ENCODE assay signal across 38 cellular contexts in genomic region chr2:102412199-102412598, GRCh38. TPM values are rescaled to one million over a fixed set of nuclear protein-coding genes. Genes with fewer than 3 reads are reported as not detected.
DNase-seq lines count a peak whose midpoint lies in the region; ATAC-seq and TF ChIP-seq lines count a peak whose summit lies in the region.
"Had no signal": no experiment of that assay in that cellular context is flagged by ENCODE, and none has a peak within 500 bp of the region (broad histone marks: within the 10 kb centered on the region; RNA-seq: fewer than 3 reads in every experiment).

No MANE protein-coding gene starts in this region.

- no peaks in the 10 kb centered on the region for H3K9me3 ChIP-seq in HEK293 (ENCODE audit: control insufficient read depth, insufficient read depth, low read depth, low read length)
- H3K9me3 ChIP-seq: A549, BE2C, Caco-2 had no signal

- intact Hi-C loops in activated CD4-positive, alpha-beta T cell treated with anti-CD3 and anti-CD28 coated beads for 36 hours (cut with DNase I, micrococcal nuclease) = loop anchor here in 1 of 2 experiments (2.0 kb wide), 1 partner anchor 43 kb away; no protein-coding TSS in a partner anchor

- H3K9me3 Mint-ChIP-seq in activated naive CD4-positive, alpha-beta T cell treated with anti-CD3 and anti-CD28 coated beads, Interleukin-2, amount 50 U/mL, for 24 hours = peaks cover 4% of the 10 kb centered on the region
- H3K9me3 Mint-ChIP-seq in activated CD4-positive, alpha-beta T cell treated with anti-CD3 and anti-CD28 coated beads for 36 hours (ENCODE audit: low read depth) = peaks cover 8% of the 10 kb centered on the region

- no peak overlapping the region for H3K4me3 ChIP-seq in HEK293 (ENCODE audit: low read depth, low read length)
- H3K4me3 ChIP-seq: A549; BLaER1; BLaER1 treated with 17β-estradiol and CSF1 and Interleukin-3, amounts not matched to agents 10 nM and 100 nM had no signal

- no peaks in the 10 kb centered on the region for H3K4me1 ChIP-seq in HEK293 (ENCODE audit: control insufficient read depth, insufficient read depth, low read length)
- H3K4me1 ChIP-seq: A549, BE2C, BLaER1, Caco-2 had no signal

- ATAC-seq in activated CD4-positive, alpha-beta T cell treated with anti-CD3 and anti-CD28 coated beads for 36 hours = no peak
- ATAC-seq: A549; CD8-positive, alpha-beta T cell had no signal

- peaks cover 17% of the 10 kb centered on the region for H3K4me1 Mint-ChIP-seq in activated naive CD4-positive, alpha-beta T cell treated with anti-CD3 and anti-CD28 coated beads, Interleukin-2, amount 50 U/mL, for 24 hours
- peaks cover 15% of the 10 kb centered on the region for H3K4me1 Mint-ChIP-seq in activated CD4-positive, alpha-beta T cell treated with anti-CD3 and anti-CD28 coated beads for 36 hours
- H3K4me1 Mint-ChIP-seq: B cell had no signal

- TF ChIP-seq CTCF in HEK293 (tag by site-specific recombination; IDR thresholded peaks at IDR 0.05) = no peak

- H3K27ac ChIP-seq in HEK293 (ENCODE audit: extremely low read depth, low read depth, low read length) = no peak overlapping the region
- H3K27ac ChIP-seq: 22Rv1; A549; BLaER1; BLaER1 treated with 17β-estradiol and CSF1 and Interleukin-3, amounts not matched to agents 10 nM and 100 nM; C4-2B had no signal

- H3K36me3 ChIP-seq in HEK293 (ENCODE audit: control insufficient read depth in 2 of 2, insufficient read depth in 1 of 2, low read length in 2 of 2) = no peaks in the 10 kb centered on the region
- H3K36me3 ChIP-seq: BE2C, BLaER1 had no signal

- H3K27ac Mint-ChIP-seq in activated naive CD4-positive, alpha-beta T cell treated with anti-CD3 and anti-CD28 coated beads, Interleukin-2, amount 50 U/mL, for 24 hours = peak overlapping the region; percentile 13
- H3K27ac Mint-ChIP-seq in activated CD4-positive, alpha-beta T cell treated with anti-CD3 and anti-CD28 coated beads for 36 hours = no peak overlapping the region
- H3K27ac Mint-ChIP-seq: B cell; CD14-positive monocyte; CD4-positive, alpha-beta T cell; CD4-positive, CD25-positive, alpha-beta regulatory T cell; CD8-positive, alpha-beta T cell had no signal

- no peak for DNase-seq in activated naive CD4-positive, alpha-beta T cell treated with Interleukin-2 at 50 U/mL for 16 hours
- DNase-seq in DMS114 treated with DMSO at 0.1 percent for 48 hours (lab: John Stamatoyannopoulos, UW; ENCODE audit: unreplicated experiment) (peak; percentile 6), OCI-M1 (lab: John Stamatoyannopoulos, UW) (peak; percentile 39), occipital lobe (lab: John Stamatoyannopoulos, UW) (no peak)
- DNase-seq in activated CD4-positive, alpha-beta T cell treated with anti-CD3 and anti-CD28 coated beads for 36 hours = no peak
- no peak for DNase-seq in activated effector memory CD4-positive, alpha-beta T cell treated with Interleukin-2 at 50 U/mL for 16 hours
- DNase-seq: 8988T; ACHN; AML-193; BE2C; C1 segment of cervical spinal cord; Caco-2; Calu3; CD4-positive, alpha-beta memory T cell; CD4-positive, alpha-beta T cell; CD4-positive, CD25-positive, alpha-beta regulatory T cell; CD8-positive, alpha-beta memory T cell; CD8-positive, alpha-beta T cell; COR-L47; DMS 273 treated with DMSO at 0.1 percent for 48 hours; DMS153; DMS53; DMS79; DMS79 treated with DMSO at 0.1 percent for 48 hours; DND-41; EL had no signal

- POLR2A ChIA-PET in HEK293 (lab: Yijun Ruan, JAX) = no interaction called here
- POLR2A ChIA-PET in activated CD4-positive, alpha-beta T cell treated with anti-CD3 and anti-CD28 coated beads for 36 hours (lab: Charles Lee) = no interaction called here

- no peaks in the 10 kb centered on the region for H3K27me3 Mint-ChIP-seq in activated naive CD4-positive, alpha-beta T cell treated with anti-CD3 and anti-CD28 coated beads, Interleukin-2, amount 50 U/mL, for 24 hours
- H3K27me3 Mint-ChIP-seq in activated CD4-positive, alpha-beta T cell treated with anti-CD3 and anti-CD28 coated beads for 36 hours = no peaks in the 10 kb centered on the region
- H3K27me3 Mint-ChIP-seq: CD4-positive, alpha-beta memory T cell; CD4-positive, alpha-beta T cell; CD4-positive, CD25-positive, alpha-beta regulatory T cell had no signal

- CTCF ChIA-PET in HEK293 (lab: Yijun Ruan, JAX) = no interaction called here
- CTCF ChIA-PET in activated CD4-positive, alpha-beta T cell treated with anti-CD3 and anti-CD28 coated beads for 36 hours (lab: Charles Lee) = interaction anchor here (1.6 kb wide), 1 partner anchor 15 kb away, joined by 3 read pairs; no protein-coding TSS in a partner anchor

- no peak overlapping the region for H3K4me3 Mint-ChIP-seq in activated naive CD4-positive, alpha-beta T cell treated with anti-CD3 and anti-CD28 coated beads, Interleukin-2, amount 50 U/mL, for 24 hours
- H3K4me3 Mint-ChIP-seq in activated CD4-positive, alpha-beta T cell treated with anti-CD3 and anti-CD28 coated beads for 36 hours = no peak overlapping the region
- H3K4me3 Mint-ChIP-seq: B cell; CD14-positive monocyte; CD4-positive, alpha-beta memory T cell; CD4-positive, alpha-beta T cell; CD4-positive, CD25-positive, alpha-beta regulatory T cell; CD8-positive, alpha-beta memory T cell; CD8-positive, alpha-beta T cell had no signal

- peaks cover 3% of the 10 kb centered on the region for H3K36me3 Mint-ChIP-seq in activated naive CD4-positive, alpha-beta T cell treated with anti-CD3 and anti-CD28 coated beads, Interleukin-2, amount 50 U/mL, for 24 hours
- peaks cover 5% of the 10 kb centered on the region for H3K36me3 Mint-ChIP-seq in activated CD4-positive, alpha-beta T cell treated with anti-CD3 and anti-CD28 coated beads for 36 hours (ENCODE audit: low read depth)
- H3K36me3 Mint-ChIP-seq: CD4-positive, CD25-positive, alpha-beta regulatory T cell; CD8-positive, alpha-beta T cell had no signal

TF ChIP-seq in HEK293, 187 proteins besides CTCF, POLR2A, EP300 and RAD21:
- TF ChIP-seq ZNF266 (tag by site-specific recombination; IDR thresholded peaks at IDR 0.05; ENCODE audit: low read depth) (no peak), ZNF549 (tag by site-specific recombination; IDR thresholded peaks at IDR 0.05) (no peak), ZNF350 (tag by site-specific recombination; IDR thresholded peaks at IDR 0.05) (no peak), SETDB1 (IDR thresholded peaks at IDR 0.05; ENCODE audit: insufficient read length, low read length) (peak; percentile 94), SALL2 (tag by site-specific recombination; IDR thresholded peaks at IDR 0.05; ENCODE audit: borderline replicate concordance) (no peak)
TF ChIP-seq in HEK293: peak in this region for 1.

RNA-seq across cellular contexts. Expression of gene IL18RAP, which starts 10.8 kb away (rescaled TPM):
- 1 to 10 TPM; 6.8 to 7.4 TPM for total RNA-seq in activated CD4-positive, alpha-beta T cell treated with anti-CD3 and anti-CD28 coated beads for 36 hours
- total RNA-seq in occipital lobe = 0.16 TPM
- total RNA-seq: A172, A673, Caco-2, Calu3, Daoy had no signal

RNA-seq across cellular contexts. Expression of gene IL18R1, which starts 56.6 kb away (rescaled TPM):
- 10 to 100 TPM; 22.4 to 23.4 TPM for total RNA-seq in activated CD4-positive, alpha-beta T cell treated with anti-CD3 and anti-CD28 coated beads for 36 hours
- total RNA-seq in occipital lobe = under 0.01 TPM
- total RNA-seq: A172, A673, Caco-2 had no signal

Comparison
In these comparisons a context has a peak if more than half of its experiments do, and no peak if none do; other contexts are left out.
1. DNase-seq: peak in DMS114 treated with DMSO at 0.1 percent for 48 hours (single experiment) and OCI-M1 (single experiment); none in activated naive CD4-positive, alpha-beta T cell treated with Interleukin-2 at 50 U/mL for 16 hours (single experiment), activated CD4-positive, alpha-beta T cell treated with anti-CD3 and anti-CD28 coated beads for 36 hours (single experiment), occipital lobe (single experiment) and activated effector memory CD4-positive, alpha-beta T cell treated with Interleukin-2 at 50 U/mL for 16 hours (single experiment).
2. RNA of gene IL18R1, which starts 56.6 kb away (total RNA-seq): 22.4 to 23.4 TPM in activated CD4-positive, alpha-beta T cell treated with anti-CD3 and anti-CD28 coated beads for 36 hours; under 0.01 TPM in occipital lobe (single experiment); every median in the first group is over 10 times any median in the second.